10 cellular contexts compared by ENCODE assay signal in genomic region chr9:136354592-136355085, GRCh38. TPM values are rescaled to one million over a fixed set of nuclear protein-coding genes. Genes with fewer than 3 reads are reported as not detected.
A peak's percentile ranks its signal among the peaks of the same experiment; 100 is the strongest.
DNase-seq lines count a peak whose midpoint lies in the region; ATAC-seq and TF ChIP-seq lines count a peak whose summit lies in the region.
"Had no signal": no experiment of that assay in that cellular context is flagged by ENCODE, and none has a peak within 500 bp of the region (broad histone marks: within the 10 kb centered on the region; RNA-seq: fewer than 3 reads in every experiment).

No MANE protein-coding gene starts in this region.

- H3K27me3 ChIP-seq in lower lobe of right lung (ENCODE audit: low read depth) = no peaks in the 10 kb centered on the region

- peaks cover 17% of the 10 kb centered on the region for H3K4me1 ChIP-seq in lower lobe of right lung

- peak in 1 of 2 donors; percentile 13 for ATAC-seq in lower lobe of right lung
- no peak for ATAC-seq in natural killer cell treated with Interleukin-12 subunit alpha and Interleukin-12 subunit beta and Interleukin-15 and Interleukin-18, amount 100 ng/mL, for 72 hours
- no peak for ATAC-seq in GM18873 (IDR thresholded peaks at IDR 0.05; ENCODE audit: low FRiP score, unreplicated experiment)
- ATAC-seq in HG03159 (IDR thresholded peaks at IDR 0.05; ENCODE audit: unreplicated experiment) = no peak
- ATAC-seq in GM21447 (IDR thresholded peaks at IDR 0.05; ENCODE audit: unreplicated experiment) = no peak

- H3K9me3 Mint-ChIP-seq in dendritic cell treated with granulocyte-macrophage colony-stimulating factor and Interleukin-4, amounts not matched to agents 40 ng/mL and 50 ng/mL, for 4 days = no peaks in the 10 kb centered on the region
- no peaks in the 10 kb centered on the region for H3K9me3 Mint-ChIP-seq in natural killer cell treated with Interleukin-12 subunit alpha and Interleukin-12 subunit beta and Interleukin-15 and Interleukin-18, amount 100 ng/mL, for 72 hours

- peak overlapping the region; percentile 18 for H3K27ac ChIP-seq in lower lobe of right lung

- H3K36me3 ChIP-seq in lower lobe of right lung = peaks cover 13% of the 10 kb centered on the region

- H3K27me3 Mint-ChIP-seq in dendritic cell treated with granulocyte-macrophage colony-stimulating factor and Interleukin-4, amounts not matched to agents 40 ng/mL and 50 ng/mL, for 4 days = no peaks in the 10 kb centered on the region
- no peaks in the 10 kb centered on the region for H3K27me3 Mint-ChIP-seq in natural killer cell treated with Interleukin-12 subunit alpha and Interleukin-12 subunit beta and Interleukin-15 and Interleukin-18, amount 100 ng/mL, for 72 hours

- DNase-seq in A172 (ENCODE audit: low spot score) (peak; percentile 93), LoVo (ENCODE audit: low spot score) (peak; percentile 39), lower lobe of right lung (no peak)
- no peak for DNase-seq in natural killer cell treated with Interleukin-12 subunit alpha and Interleukin-12 subunit beta and Interleukin-15 and Interleukin-18, amount 100 ng/mL, for 72 hours (ENCODE audit: low spot score)
- DNase-seq: NCI-H2107; stimulated activated CD8-positive, alpha-beta memory T cell treated with anti-CD3 and anti-CD28 coated beads, Interleukin-4, amount 100 ng/mL, for 48 hours had no signal

- H3K27ac Mint-ChIP-seq in dendritic cell treated with granulocyte-macrophage colony-stimulating factor and Interleukin-4, amounts not matched to agents 40 ng/mL and 50 ng/mL, for 4 days = peak overlapping the region; percentile 56
- H3K27ac Mint-ChIP-seq in natural killer cell treated with Interleukin-12 subunit alpha and Interleukin-12 subunit beta and Interleukin-15 and Interleukin-18, amount 100 ng/mL, for 72 hours = no peak overlapping the region

- H3K4me1 Mint-ChIP-seq in dendritic cell treated with granulocyte-macrophage colony-stimulating factor and Interleukin-4, amounts not matched to agents 40 ng/mL and 50 ng/mL, for 4 days (ENCODE audit: low read depth) = peaks cover 4% of the 10 kb centered on the region
- no peaks in the 10 kb centered on the region for H3K4me1 Mint-ChIP-seq in natural killer cell treated with Interleukin-12 subunit alpha and Interleukin-12 subunit beta and Interleukin-15 and Interleukin-18, amount 100 ng/mL, for 72 hours (ENCODE audit: low read depth in 2 of 2)

- intact Hi-C loops in dendritic cell treated with granulocyte-macrophage colony-stimulating factor and Interleukin-4, amounts not matched to agents 40 ng/mL and 50 ng/mL, for 4 days (cut with micrococcal nuclease) = no loop called here
- intact Hi-C loops in lower lobe of right lung (cut with DNase I) = no loop called here

- H3K36me3 Mint-ChIP-seq in dendritic cell treated with granulocyte-macrophage colony-stimulating factor and Interleukin-4, amounts not matched to agents 40 ng/mL and 50 ng/mL, for 4 days (ENCODE audit: low read depth) = peaks cover 17% of the 10 kb centered on the region
- no peaks in the 10 kb centered on the region for H3K36me3 Mint-ChIP-seq in natural killer cell treated with Interleukin-12 subunit alpha and Interleukin-12 subunit beta and Interleukin-15 and Interleukin-18, amount 100 ng/mL, for 72 hours

- no peak overlapping the region for H3K4me3 Mint-ChIP-seq in dendritic cell treated with granulocyte-macrophage colony-stimulating factor and Interleukin-4, amounts not matched to agents 40 ng/mL and 50 ng/mL, for 4 days
- H3K4me3 Mint-ChIP-seq in natural killer cell treated with Interleukin-12 subunit alpha and Interleukin-12 subunit beta and Interleukin-15 and Interleukin-18, amount 100 ng/mL, for 72 hours = no peak overlapping the region

- no peaks in the 10 kb centered on the region for H3K9me3 ChIP-seq in lower lobe of right lung

- H3K4me3 ChIP-seq in lower lobe of right lung = no peak overlapping the region

- no peak for TF ChIP-seq CTCF in lower lobe of right lung (IDR thresholded peaks at IDR 0.05)

RNA-seq across cellular contexts. Expression of gene DNLZ, which starts 8.9 kb away (rescaled TPM):
- 40.1 and 84.2 TPM in 2 replicates for total RNA-seq in A172 (2014; rRNA removed; shearing (Covaris generic))
- total RNA-seq in lower lobe of right lung = 12.9 TPM
- 10 to 100 TPM; 30.0 to 41.2 TPM for total RNA-seq in natural killer cell treated with Interleukin-12 subunit alpha and Interleukin-12 subunit beta and Interleukin-15 and Interleukin-18, amount 100 ng/mL, for 72 hours

RNA-seq across cellular contexts. Expression of gene CARD9, which starts 18.8 kb away (rescaled TPM):
- total RNA-seq in A172 (2014; rRNA removed; shearing (Covaris generic)) = 0.95 and 1.1 TPM in 2 replicates
- total RNA-seq in lower lobe of right lung = 15.0 TPM
- 1 to 10 TPM; 2.8 to 9.4 TPM for total RNA-seq in natural killer cell treated with Interleukin-12 subunit alpha and Interleukin-12 subunit beta and Interleukin-15 and Interleukin-18, amount 100 ng/mL, for 72 hours

RNA-seq across cellular contexts. Expression of gene GPSM1, which starts 27.3 kb away (rescaled TPM):
- total RNA-seq in A172 (2014; rRNA removed; shearing (Covaris generic)) = 92.9 and 101 TPM in 2 replicates
- 19.2 TPM for total RNA-seq in lower lobe of right lung
- total RNA-seq in natural killer cell treated with Interleukin-12 subunit alpha and Interleukin-12 subunit beta and Interleukin-15 and Interleukin-18, amount 100 ng/mL, for 72 hours = 1 to 10 TPM; 1.7 to 2.3 TPM

RNA-seq across cellular contexts. Expression of gene SNAPC4, which starts 45.3 kb away (rescaled TPM):
- 16.9 and 23.8 TPM in 2 replicates for total RNA-seq in A172 (2014; rRNA removed; shearing (Covaris generic))
- 7.4 TPM for total RNA-seq in lower lobe of right lung
- 10 to 100 TPM; 11.3 to 48.5 TPM for total RNA-seq in natural killer cell treated with Interleukin-12 subunit alpha and Interleukin-12 subunit beta and Interleukin-15 and Interleukin-18, amount 100 ng/mL, for 72 hours

RNA-seq across cellular contexts. Expression of gene CCDC187, which starts 50.7 kb away (rescaled TPM):
- 0.05 and 0.07 TPM in 2 replicates for total RNA-seq in A172 (2014; rRNA removed; shearing (Covaris generic))
- 6.6 TPM for total RNA-seq in lower lobe of right lung
- total RNA-seq in natural killer cell treated with Interleukin-12 subunit alpha and Interleukin-12 subunit beta and Interleukin-15 and Interleukin-18, amount 100 ng/mL, for 72 hours = not detected

Comparison
In these comparisons a context has a peak if more than half of its experiments do, and no peak if none do; other contexts are left out.
1. DNase-seq: peak in A172 (single experiment) and LoVo (single experiment); none in lower lobe of right lung (single experiment) and natural killer cell treated with Interleukin-12 subunit alpha and Interleukin-12 subunit beta and Interleukin-15 and Interleukin-18, amount 100 ng/mL, for 72 hours (single experiment).